ENCODE assay signal across 14 cellular contexts in the genomic region with DNA sequence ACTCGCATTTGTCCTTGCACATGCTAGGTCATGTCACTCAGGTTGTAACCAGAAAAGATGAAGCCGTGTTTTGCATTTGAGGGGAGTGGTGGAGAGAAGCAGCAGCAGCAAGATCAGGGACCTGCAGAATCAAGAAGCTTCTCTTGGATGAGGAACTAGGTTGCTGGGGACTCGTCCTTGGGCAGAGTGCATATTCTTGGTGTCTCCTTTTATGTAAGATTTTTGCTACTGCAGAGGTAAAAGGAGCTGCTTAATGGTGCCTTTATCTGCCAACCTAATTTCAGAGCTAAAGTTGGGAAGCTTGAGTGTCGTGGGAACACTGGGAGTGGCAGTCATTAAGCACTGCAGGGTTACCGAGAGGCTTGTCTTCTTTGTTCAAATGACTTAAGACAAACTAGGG.
A peak's percentile ranks its signal among the peaks of the same experiment; 100 is the strongest.
DNase-seq lines count a peak whose midpoint lies in the region; ATAC-seq, FAIRE-seq and TF ChIP-seq lines count a peak whose summit lies in the region.
"Had no signal": no experiment of that assay in that cellular context is flagged by ENCODE, and none has a peak within 500 bp of the region (broad histone marks: within the 10 kb centered on the region; RNA-seq: fewer than 3 reads in every experiment).

No MANE protein-coding gene starts in this region.

- H2BK12ac ChIP-seq in H9 (ENCODE audit: insufficient read length, low read depth, low read length), result no peak overlapping the region

- TF ChIP-seq EP300 in sigmoid colon (IDR thresholded peaks at IDR 0.05), result no peak

- H3K4me2 ChIP-seq in H9 (ENCODE audit: insufficient read depth, insufficient read length, low read length) (no peak overlapping the region), Karpas-422 (ENCODE audit: low read depth, low read length, poor library complexity, severe bottlenecking) (no peak overlapping the region)

- no peak overlapping the region for H3K27ac ChIP-seq in H9 (ENCODE audit: insufficient read length, low read depth, low read length)
- H3K27ac ChIP-seq in Karpas-422 (ENCODE audit: low read length), result no peak overlapping the region
- peak overlapping the region; percentile 29 to 55 (median 48) for H3K27ac ChIP-seq in sigmoid colon
- H3K27ac ChIP-seq in effector memory CD4-positive, alpha-beta T cell (ENCODE audit: insufficient read depth, low read length, poor library complexity, severe bottlenecking), result no peak overlapping the region
- H3K27ac ChIP-seq: GM23248 had no signal

- H3K4me1 ChIP-seq in H9 (ENCODE audit: insufficient read depth, low read length), result no peaks in the 10 kb centered on the region
- peaks cover 8% of the 10 kb centered on the region for H3K4me1 ChIP-seq in Karpas-422 (ENCODE audit: low read length)
- peaks cover 0 to 45% (median 31%) of the 10 kb centered on the region in 4 donors for H3K4me1 ChIP-seq in sigmoid colon
- H3K4me1 ChIP-seq in effector memory CD4-positive, alpha-beta T cell (ENCODE audit: control insufficient read depth, insufficient read depth, low read length, poor library complexity, severe bottlenecking), result no peaks in the 10 kb centered on the region

- DNase-seq in H9 (no peak), Karpas-422 (peak; percentile 43), head of caudate nucleus (peak in 34 of 42 donors; percentile 5 to 81 (median 40)), sigmoid colon (no peak), RCC 7860 (ENCODE audit: low spot score) (no peak)
- DNase-seq in effector memory CD4-positive, alpha-beta T cell, result no peak
- DNase-seq: CD8-positive, alpha-beta T cell; COR-L47; GF-D8; GM23248 had no signal

- no peak overlapping the region for H3T11ph ChIP-seq in H9 (ENCODE audit: low read length)

- no peak overlapping the region for H2BK20ac ChIP-seq in H9 (ENCODE audit: low read depth, low read length, poor library complexity, severe bottlenecking)

- H3K27me3 ChIP-seq in H9 (ENCODE audit: insufficient read depth, low read length) (no peaks in the 10 kb centered on the region), Karpas-422 (ENCODE audit: low read length) (no peaks in the 10 kb centered on the region), sigmoid colon (no peaks in the 10 kb centered on the region)
- no peaks in the 10 kb centered on the region for H3K27me3 ChIP-seq in effector memory CD4-positive, alpha-beta T cell (replicated peaks; ENCODE audit: control insufficient read depth, insufficient read depth, low read length, poor library complexity, severe bottlenecking)

- no peaks in the 10 kb centered on the region for H3K79me1 ChIP-seq in H9 (ENCODE audit: insufficient read depth, low read depth, low read length, poor library complexity, severe bottlenecking)

- H3K23ac ChIP-seq in H9 (ENCODE audit: insufficient read length, low read depth, low read length), result no peak overlapping the region

- no peak overlapping the region for H3K4me3 Mint-ChIP-seq in H9
- H3K4me3 Mint-ChIP-seq: CD14-positive monocyte; CD8-positive, alpha-beta T cell had no signal

- no peak overlapping the region for H3K4ac ChIP-seq in H9 (ENCODE audit: low read depth, low read length)

- no peaks in the 10 kb centered on the region for H3K4me1 Mint-ChIP-seq in H9
- H3K4me1 Mint-ChIP-seq: CD14-positive monocyte had no signal

- no peak overlapping the region for H3K56ac ChIP-seq in H9 (ENCODE audit: insufficient read length, low read depth, low read length)

- no peak overlapping the region for H3K14ac ChIP-seq in H9 (ENCODE audit: insufficient read depth, low read length)

- TF ChIP-seq POLR2A in sigmoid colon (IDR thresholded peaks at IDR 0.05), result no peak

- H3K9ac ChIP-seq in H9 (ENCODE audit: extremely low read depth, insufficient read length, low read length), result no peak overlapping the region
- no peak overlapping the region for H3K9ac ChIP-seq in Karpas-422 (ENCODE audit: low read length)
- H3K9ac ChIP-seq: GM23248 had no signal

- H3K36me3 ChIP-seq in Karpas-422 (ENCODE audit: insufficient read depth, low read length) (no peaks in the 10 kb centered on the region), sigmoid colon (no peaks in the 10 kb centered on the region)
- no peaks in the 10 kb centered on the region for H3K36me3 ChIP-seq in effector memory CD4-positive, alpha-beta T cell (ENCODE audit: control insufficient read depth, insufficient read depth, low read length)

- H2BK120ac ChIP-seq in H9 (ENCODE audit: low read depth, low read length, poor library complexity, severe bottlenecking), result no peak overlapping the region

- intact Hi-C loops in head of caudate nucleus (cut with DNase I), result no loop called here
- intact Hi-C loops in sigmoid colon (cut with DNase I), result loop anchor here (5.0 to 10.0 kb wide), 6 partner anchors 75 to 485 kb away; no protein-coding TSS in a partner anchor

- H3K27me3 Mint-ChIP-seq in H9 (ENCODE audit: low read depth), result no peaks in the 10 kb centered on the region

- peaks cover 5% of the 10 kb centered on the region for H3K9me3 ChIP-seq in H9 (ENCODE audit: control insufficient read depth, low read depth, low read length)
- H3K9me3 ChIP-seq in Karpas-422 (ENCODE audit: low read length), result no peaks in the 10 kb centered on the region; the same call in 1 of the 2 replicates
- H3K9me3 ChIP-seq in sigmoid colon, result no peaks in the 10 kb centered on the region
- no peaks in the 10 kb centered on the region for H3K9me3 ChIP-seq in effector memory CD4-positive, alpha-beta T cell (ENCODE audit: control insufficient read depth, low read length)

- no peaks in the 10 kb centered on the region for H4K20me1 ChIP-seq in H9 (ENCODE audit: control insufficient read depth, insufficient read depth, insufficient read length)
- no peaks in the 10 kb centered on the region for H4K20me1 ChIP-seq in Karpas-422 (ENCODE audit: insufficient read depth, low read depth, low read length)

- no peak overlapping the region for H3K18ac ChIP-seq in H9 (ENCODE audit: insufficient read length, low read depth, low read length)

- H3K9me3 Mint-ChIP-seq in H9, result peaks cover 2 to 9% of the 10 kb centered on the region in 2 experiments; a peak in 3 of 5 replicates

- H2AK5ac ChIP-seq in H9 (ENCODE audit: insufficient read length, low read length), result no peak overlapping the region

- H2BK15ac ChIP-seq in H9 (ENCODE audit: low read depth, low read length), result no peak overlapping the region

- H2AFZ ChIP-seq in H9 (ENCODE audit: low read length) (no peak overlapping the region), Karpas-422 (ENCODE audit: low read length) (no peak overlapping the region)
- H2AFZ ChIP-seq: GM23248 had no signal

- ATAC-seq in HG03045 (IDR thresholded peaks at IDR 0.05; ENCODE audit: unreplicated experiment), result no peak
- ATAC-seq: CD8-positive, alpha-beta T cell had no signal

- no peak overlapping the region for H3K27ac Mint-ChIP-seq in H9
- H3K27ac Mint-ChIP-seq: CD14-positive monocyte; CD8-positive, alpha-beta T cell had no signal

- peak overlapping the region; percentile 7 for H4K5ac ChIP-seq in H9 (ENCODE audit: insufficient read length, low read depth, low read length)

- H3K4me3 ChIP-seq in Karpas-422 (ENCODE audit: low read length) (no peak overlapping the region), sigmoid colon (no peak overlapping the region)
- no peak overlapping the region for H3K4me3 ChIP-seq in effector memory CD4-positive, alpha-beta T cell (ENCODE audit: insufficient read depth, low read depth, low read length, poor library complexity, severe bottlenecking)
- H3K4me3 ChIP-seq: GM23248 had no signal

- no peak for TF ChIP-seq CTCF in H9 (conservative IDR thresholded peaks at IDR 0.05)
- no peak for TF ChIP-seq CTCF in sigmoid colon (IDR thresholded peaks at IDR 0.05)

- H4K91ac ChIP-seq in H9 (ENCODE audit: insufficient read length, low read depth, low read length), result no peak overlapping the region

- H3K9me2 ChIP-seq in Karpas-422 (replicated peaks; ENCODE audit: insufficient read depth, low read length), result no peaks in the 10 kb centered on the region

- no peaks in the 10 kb centered on the region for H3K23me2 ChIP-seq in H9 (ENCODE audit: insufficient read length, low read depth, low read length, poor library complexity, severe bottlenecking)

- WGBS in H9 (ENCODE audit: extremely low coverage, insufficient read length, low lambda C conversion rate), result no CpG with 5 or more reads among the region's 5 CpGs
- WGBS in sigmoid colon, 2 donors, result 48 to 61% methylated on average over 5 of the region's 5 CpGs

- no peak overlapping the region for H4K8ac ChIP-seq in H9 (replicated peaks; ENCODE audit: insufficient read length, low read depth, low read length)

- no peaks in the 10 kb centered on the region; a peak in 1 of 7 replicates for H3K36me3 Mint-ChIP-seq in H9 (ENCODE audit: insufficient read depth in 1 of 3, low read depth in 3 of 3)
- H3K36me3 Mint-ChIP-seq: CD14-positive monocyte; CD8-positive, alpha-beta T cell had no signal

- H3K79me2 ChIP-seq in H9 (ENCODE audit: insufficient read depth, low read length) (no peaks in the 10 kb centered on the region), Karpas-422 (ENCODE audit: low read length) (no peaks in the 10 kb centered on the region)

- no peak overlapping the region for H2BK5ac ChIP-seq in H9 (ENCODE audit: insufficient read length, low read length)

- no peak for FAIRE-seq in RCC 7860 (lab: Jason Lieb, UNC)
- FAIRE-seq: D721Med, H54 had no signal

Comparison
In these comparisons a context has a peak if more than half of its experiments do, and no peak if none do; other contexts are left out.
1. DNase-seq: peak in Karpas-422 (single experiment) and head of caudate nucleus (34 of 42); none in H9 (single experiment), sigmoid colon (single experiment), effector memory CD4-positive, alpha-beta T cell (0 of 3) and RCC 7860 (single experiment).
2. H3K27ac ChIP-seq: peak in sigmoid colon (4 of 4); none in H9 (single experiment), Karpas-422 (single experiment) and effector memory CD4-positive, alpha-beta T cell (single experiment).